In the genomic region with DNA sequence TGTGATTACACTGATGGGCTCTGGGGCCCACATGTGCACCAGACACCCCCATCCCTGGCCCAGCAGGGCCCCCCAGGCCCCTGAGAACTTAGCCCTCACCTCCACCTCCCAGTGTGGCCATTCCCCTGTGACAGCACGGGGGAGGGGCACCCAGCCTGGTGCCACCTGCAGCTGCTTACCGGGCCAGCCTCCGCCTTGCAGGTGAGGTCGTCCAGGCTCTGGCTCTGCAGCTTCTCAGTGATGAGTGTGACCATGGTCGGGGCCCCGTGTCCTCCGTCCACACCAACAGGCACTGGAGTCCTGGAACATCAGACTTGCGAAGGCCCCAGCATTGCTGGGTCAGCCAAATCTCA, we compare ENCODE assay signal across 2 cellular contexts.
TF ChIP-seq lines count a peak whose summit lies in the region.

No MANE protein-coding gene starts in this region.

TF ChIP-seq in SK-N-SH, 30 proteins besides CTCF, POLR2A, EP300 and RAD21 (continued from another document):
- TF ChIP-seq, protein P1, sequence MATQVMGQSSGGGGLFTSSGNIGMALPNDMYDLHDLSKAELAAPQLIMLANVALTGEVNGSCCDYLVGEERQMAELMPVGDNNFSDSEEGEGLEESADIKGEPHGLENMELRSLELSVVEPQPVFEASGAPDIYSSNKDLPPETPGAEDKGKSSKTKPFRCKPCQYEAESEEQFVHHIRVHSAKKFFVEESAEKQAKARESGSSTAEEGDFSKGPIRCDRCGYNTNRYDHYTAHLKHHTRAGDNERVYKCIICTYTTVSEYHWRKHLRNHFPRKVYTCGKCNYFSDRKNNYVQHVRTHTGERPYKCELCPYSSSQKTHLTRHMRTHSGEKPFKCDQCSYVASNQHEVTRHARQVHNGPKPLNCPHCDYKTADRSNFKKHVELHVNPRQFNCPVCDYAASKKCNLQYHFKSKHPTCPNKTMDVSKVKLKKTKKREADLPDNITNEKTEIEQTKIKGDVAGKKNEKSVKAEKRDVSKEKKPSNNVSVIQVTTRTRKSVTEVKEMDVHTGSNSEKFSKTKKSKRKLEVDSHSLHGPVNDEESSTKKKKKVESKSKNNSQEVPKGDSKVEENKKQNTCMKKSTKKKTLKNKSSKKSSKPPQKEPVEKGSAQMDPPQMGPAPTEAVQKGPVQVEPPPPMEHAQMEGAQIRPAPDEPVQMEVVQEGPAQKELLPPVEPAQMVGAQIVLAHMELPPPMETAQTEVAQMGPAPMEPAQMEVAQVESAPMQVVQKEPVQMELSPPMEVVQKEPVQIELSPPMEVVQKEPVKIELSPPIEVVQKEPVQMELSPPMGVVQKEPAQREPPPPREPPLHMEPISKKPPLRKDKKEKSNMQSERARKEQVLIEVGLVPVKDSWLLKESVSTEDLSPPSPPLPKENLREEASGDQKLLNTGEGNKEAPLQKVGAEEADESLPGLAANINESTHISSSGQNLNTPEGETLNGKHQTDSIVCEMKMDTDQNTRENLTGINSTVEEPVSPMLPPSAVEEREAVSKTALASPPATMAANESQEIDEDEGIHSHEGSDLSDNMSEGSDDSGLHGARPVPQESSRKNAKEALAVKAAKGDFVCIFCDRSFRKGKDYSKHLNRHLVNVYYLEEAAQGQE (IDR thresholded peaks at IDR 0.05; ENCODE audit: low read depth, low read length): no peak
- no peak for TF ChIP-seq MXI1 (IDR thresholded peaks at IDR 0.05; ENCODE audit: low read depth, low read length)
- no peak for TF ChIP-seq EZH2phosphoT487 (IDR thresholded peaks at IDR 0.05; ENCODE audit: borderline replicate concordance, low read depth)

TF ChIP-seq in SK-N-SH treated with all-trans-retinoic acid at 6 μM for 48 hours, 23 proteins besides CTCF, POLR2A, EP300 and RAD21 (continued from another document):
- TF ChIP-seq, protein P2, sequence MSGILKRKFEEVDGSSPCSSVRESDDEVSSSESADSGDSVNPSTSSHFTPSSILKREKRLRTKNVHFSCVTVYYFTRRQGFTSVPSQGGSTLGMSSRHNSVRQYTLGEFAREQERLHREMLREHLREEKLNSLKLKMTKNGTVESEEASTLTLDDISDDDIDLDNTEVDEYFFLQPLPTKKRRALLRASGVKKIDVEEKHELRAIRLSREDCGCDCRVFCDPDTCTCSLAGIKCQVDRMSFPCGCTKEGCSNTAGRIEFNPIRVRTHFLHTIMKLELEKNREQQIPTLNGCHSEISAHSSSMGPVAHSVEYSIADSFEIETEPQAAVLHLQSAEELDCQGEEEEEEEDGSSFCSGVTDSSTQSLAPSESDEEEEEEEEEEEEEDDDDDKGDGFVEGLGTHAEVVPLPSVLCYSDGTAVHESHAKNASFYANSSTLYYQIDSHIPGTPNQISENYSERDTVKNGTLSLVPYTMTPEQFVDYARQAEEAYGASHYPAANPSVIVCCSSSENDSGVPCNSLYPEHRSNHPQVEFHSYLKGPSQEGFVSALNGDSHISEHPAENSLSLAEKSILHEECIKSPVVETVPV (CRISPR knock-in tag; IDR thresholded peaks at IDR 0.05): no peak
- TF ChIP-seq CSDC2 (CRISPR knock-in tag; IDR thresholded peaks at IDR 0.05) (no peak), SNAI2 (CRISPR knock-in tag; IDR thresholded peaks at IDR 0.05) (no peak), ARNTL (CRISPR knock-in tag; IDR thresholded peaks at IDR 0.05; ENCODE audit: borderline replicate concordance, low read depth) (no peak), GLIS3 (CRISPR knock-in tag; IDR thresholded peaks at IDR 0.05) (no peak), ZNF8 (CRISPR knock-in tag; IDR thresholded peaks at IDR 0.05) (no peak), ZC3H10 (CRISPR knock-in tag; IDR thresholded peaks at IDR 0.05) (no peak), PPARA (CRISPR knock-in tag; IDR thresholded peaks at IDR 0.05; ENCODE audit: borderline replicate concordance) (no peak), ZFP30 (CRISPR knock-in tag; IDR thresholded peaks at IDR 0.05) (no peak), BACH2 (CRISPR knock-in tag; IDR thresholded peaks at IDR 0.05; ENCODE audit: borderline replicate concordance) (no peak), ISL1 (CRISPR knock-in tag; IDR thresholded peaks at IDR 0.05) (no peak)
- TF ChIP-seq, protein P3, sequence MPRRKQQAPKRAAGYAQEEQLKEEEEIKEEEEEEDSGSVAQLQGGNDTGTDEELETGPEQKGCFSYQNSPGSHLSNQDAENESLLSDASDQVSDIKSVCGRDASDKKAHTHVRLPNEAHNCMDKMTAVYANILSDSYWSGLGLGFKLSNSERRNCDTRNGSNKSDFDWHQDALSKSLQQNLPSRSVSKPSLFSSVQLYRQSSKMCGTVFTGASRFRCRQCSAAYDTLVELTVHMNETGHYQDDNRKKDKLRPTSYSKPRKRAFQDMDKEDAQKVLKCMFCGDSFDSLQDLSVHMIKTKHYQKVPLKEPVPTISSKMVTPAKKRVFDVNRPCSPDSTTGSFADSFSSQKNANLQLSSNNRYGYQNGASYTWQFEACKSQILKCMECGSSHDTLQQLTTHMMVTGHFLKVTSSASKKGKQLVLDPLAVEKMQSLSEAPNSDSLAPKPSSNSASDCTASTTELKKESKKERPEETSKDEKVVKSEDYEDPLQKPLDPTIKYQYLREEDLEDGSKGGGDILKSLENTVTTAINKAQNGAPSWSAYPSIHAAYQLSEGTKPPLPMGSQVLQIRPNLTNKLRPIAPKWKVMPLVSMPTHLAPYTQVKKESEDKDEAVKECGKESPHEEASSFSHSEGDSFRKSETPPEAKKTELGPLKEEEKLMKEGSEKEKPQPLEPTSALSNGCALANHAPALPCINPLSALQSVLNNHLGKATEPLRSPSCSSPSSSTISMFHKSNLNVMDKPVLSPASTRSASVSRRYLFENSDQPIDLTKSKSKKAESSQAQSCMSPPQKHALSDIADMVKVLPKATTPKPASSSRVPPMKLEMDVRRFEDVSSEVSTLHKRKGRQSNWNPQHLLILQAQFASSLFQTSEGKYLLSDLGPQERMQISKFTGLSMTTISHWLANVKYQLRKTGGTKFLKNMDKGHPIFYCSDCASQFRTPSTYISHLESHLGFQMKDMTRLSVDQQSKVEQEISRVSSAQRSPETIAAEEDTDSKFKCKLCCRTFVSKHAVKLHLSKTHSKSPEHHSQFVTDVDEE (CRISPR knock-in tag; IDR thresholded peaks at IDR 0.05): no peak
- TF ChIP-seq, protein P4, sequence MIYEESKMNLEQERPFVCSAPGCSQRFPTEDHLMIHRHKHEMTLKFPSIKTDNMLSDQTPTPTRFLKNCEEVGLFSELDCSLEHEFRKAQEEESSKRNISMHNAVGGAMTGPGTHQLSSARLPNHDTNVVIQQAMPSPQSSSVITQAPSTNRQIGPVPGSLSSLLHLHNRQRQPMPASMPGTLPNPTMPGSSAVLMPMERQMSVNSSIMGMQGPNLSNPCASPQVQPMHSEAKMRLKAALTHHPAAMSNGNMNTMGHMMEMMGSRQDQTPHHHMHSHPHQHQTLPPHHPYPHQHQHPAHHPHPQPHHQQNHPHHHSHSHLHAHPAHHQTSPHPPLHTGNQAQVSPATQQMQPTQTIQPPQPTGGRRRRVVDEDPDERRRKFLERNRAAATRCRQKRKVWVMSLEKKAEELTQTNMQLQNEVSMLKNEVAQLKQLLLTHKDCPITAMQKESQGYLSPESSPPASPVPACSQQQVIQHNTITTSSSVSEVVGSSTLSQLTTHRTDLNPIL (CRISPR knock-in tag; IDR thresholded peaks at IDR 0.05; ENCODE audit: low read depth): no peak
